In genomic region chr5:110267714-110268113, GRCh38 we compare ENCODE assay signal across 1 cellular context.
TF ChIP-seq lines count a peak whose summit lies in the region.

No MANE protein-coding gene starts in this region.

TF ChIP-seq in GM23338, 12 proteins besides CTCF, POLR2A, EP300 and RAD21 (continued from another document):
- TF ChIP-seq ZNF462 (CRISPR knock-in tag; IDR thresholded peaks at IDR 0.05) (no peak), ZNF331 (CRISPR knock-in tag; IDR thresholded peaks at IDR 0.05; ENCODE audit: low read depth) (no peak), CREB1 (CRISPR knock-in tag; IDR thresholded peaks at IDR 0.05; ENCODE audit: low read depth) (no peak), ZNF114 (CRISPR knock-in tag; IDR thresholded peaks at IDR 0.05) (no peak), JUNB (IDR thresholded peaks at IDR 0.05; ENCODE audit: unreplicated experiment) (no peak), EZH2phosphoT487 (IDR thresholded peaks at IDR 0.05; ENCODE audit: unreplicated experiment) (no peak), STAT1 (IDR thresholded peaks at IDR 0.05; ENCODE audit: unreplicated experiment) (no peak), POLR2AphosphoS5 (IDR thresholded peaks at IDR 0.05; ENCODE audit: low read depth) (no peak), EZH2 (IDR thresholded peaks at IDR 0.05; ENCODE audit: low read depth, unreplicated experiment) (no peak)
- TF ChIP-seq, protein P1, sequence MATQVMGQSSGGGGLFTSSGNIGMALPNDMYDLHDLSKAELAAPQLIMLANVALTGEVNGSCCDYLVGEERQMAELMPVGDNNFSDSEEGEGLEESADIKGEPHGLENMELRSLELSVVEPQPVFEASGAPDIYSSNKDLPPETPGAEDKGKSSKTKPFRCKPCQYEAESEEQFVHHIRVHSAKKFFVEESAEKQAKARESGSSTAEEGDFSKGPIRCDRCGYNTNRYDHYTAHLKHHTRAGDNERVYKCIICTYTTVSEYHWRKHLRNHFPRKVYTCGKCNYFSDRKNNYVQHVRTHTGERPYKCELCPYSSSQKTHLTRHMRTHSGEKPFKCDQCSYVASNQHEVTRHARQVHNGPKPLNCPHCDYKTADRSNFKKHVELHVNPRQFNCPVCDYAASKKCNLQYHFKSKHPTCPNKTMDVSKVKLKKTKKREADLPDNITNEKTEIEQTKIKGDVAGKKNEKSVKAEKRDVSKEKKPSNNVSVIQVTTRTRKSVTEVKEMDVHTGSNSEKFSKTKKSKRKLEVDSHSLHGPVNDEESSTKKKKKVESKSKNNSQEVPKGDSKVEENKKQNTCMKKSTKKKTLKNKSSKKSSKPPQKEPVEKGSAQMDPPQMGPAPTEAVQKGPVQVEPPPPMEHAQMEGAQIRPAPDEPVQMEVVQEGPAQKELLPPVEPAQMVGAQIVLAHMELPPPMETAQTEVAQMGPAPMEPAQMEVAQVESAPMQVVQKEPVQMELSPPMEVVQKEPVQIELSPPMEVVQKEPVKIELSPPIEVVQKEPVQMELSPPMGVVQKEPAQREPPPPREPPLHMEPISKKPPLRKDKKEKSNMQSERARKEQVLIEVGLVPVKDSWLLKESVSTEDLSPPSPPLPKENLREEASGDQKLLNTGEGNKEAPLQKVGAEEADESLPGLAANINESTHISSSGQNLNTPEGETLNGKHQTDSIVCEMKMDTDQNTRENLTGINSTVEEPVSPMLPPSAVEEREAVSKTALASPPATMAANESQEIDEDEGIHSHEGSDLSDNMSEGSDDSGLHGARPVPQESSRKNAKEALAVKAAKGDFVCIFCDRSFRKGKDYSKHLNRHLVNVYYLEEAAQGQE (IDR thresholded peaks at IDR 0.05; ENCODE audit: unreplicated experiment) = no peak
